10 cellular contexts compared by ENCODE assay signal in genomic region chr16:4937782-4938682, GRCh38. TPM values are rescaled to one million over a fixed set of nuclear protein-coding genes. Genes with fewer than 3 reads are reported as not detected.
DNase-seq lines count a peak whose midpoint lies in the region; ATAC-seq and TF ChIP-seq lines count a peak whose summit lies in the region.
"Had no signal": no experiment of that assay in that cellular context is flagged by ENCODE, and none has a peak within 500 bp of the region (broad histone marks: within the 10 kb centered on the region; RNA-seq: fewer than 3 reads in every experiment).

No MANE protein-coding gene starts in this region.

- H3K4me3 ChIP-seq in H7 (ENCODE audit: insufficient read depth, low read depth, low read length): peak overlapping the region; percentile 36; the same call in 1 of the 2 replicates
- peak overlapping the region; percentile 43 for H3K4me3 ChIP-seq in trophoblast cell (ENCODE audit: low read depth, low read length)

- POLR2A ChIA-PET in T-cell (lab: Charles Lee): no interaction called here

- H3K4ac ChIP-seq in trophoblast cell (ENCODE audit: low read depth, low read length): no peak overlapping the region

- H3K27ac Mint-ChIP-seq in T-cell: peak overlapping the region in 1 of 2 donors; percentile 19
- H3K27ac Mint-ChIP-seq in glutamatergic neuron (ENCODE audit: unreplicated experiment): no peak overlapping the region

- no peak overlapping the region for H2AK5ac ChIP-seq in trophoblast cell (ENCODE audit: low read length)

- peak overlapping the region; percentile 61 for H3K4me2 ChIP-seq in trophoblast cell (ENCODE audit: low read length)

- H3K9me3 ChIP-seq in trophoblast cell (ENCODE audit: insufficient read depth, low read depth, low read length): no peaks in the 10 kb centered on the region

- peaks cover 8% of the 10 kb centered on the region for H3K79me1 ChIP-seq in trophoblast cell (ENCODE audit: low read length)

- H3K4me1 Mint-ChIP-seq in T-cell (peaks cover 4 to 13% (median 4%) of the 10 kb centered on the region in 3 donors), glutamatergic neuron (ENCODE audit: low read depth, unreplicated experiment) (peaks cover 7% of the 10 kb centered on the region)

- CTCF ChIA-PET in T-cell (lab: Charles Lee): interaction anchor here (0.5 kb wide), 2 partner anchors 12 to 193 kb away, joined by 3 to 6 read pairs; no protein-coding TSS in a partner anchor

- WGBS in trophoblast cell (ENCODE audit: extremely low coverage, insufficient coverage, insufficient read length): no CpG with 5 or more reads among the region's 16 CpGs

- no peak overlapping the region for H2AFZ ChIP-seq in trophoblast cell (ENCODE audit: insufficient read depth, low read length, poor library complexity)

- H2BK120ac ChIP-seq in trophoblast cell (ENCODE audit: insufficient read depth, low read length, poor library complexity): no peak overlapping the region

- no peak overlapping the region for H3K27ac ChIP-seq in trophoblast cell (ENCODE audit: low read depth, low read length)

- H3K4me3 Mint-ChIP-seq in T-cell (peak overlapping the region; percentile 13 to 66 (median 54)), glutamatergic neuron (ENCODE audit: unreplicated experiment) (peak overlapping the region; percentile 64)

- H4K91ac ChIP-seq in trophoblast cell (ENCODE audit: low read depth, low read length): peak overlapping the region; percentile 56

- H3K4me1 ChIP-seq in trophoblast cell (ENCODE audit: control insufficient read depth in 1 of 2, insufficient read depth in 2 of 2, low read length in 2 of 2): peaks cover 5 to 13% of the 10 kb centered on the region in 2 experiments

- TF ChIP-seq CTCF in glutamatergic neuron (IDR thresholded peaks at IDR 0.05; ENCODE audit: partially characterized antibody, unreplicated experiment): no peak

- no peak overlapping the region for H2BK5ac ChIP-seq in trophoblast cell (ENCODE audit: low read depth, low read length, poor library complexity)

- H3K14ac ChIP-seq in trophoblast cell (ENCODE audit: low read length): no peak overlapping the region

- no peak overlapping the region for H3K23ac ChIP-seq in trophoblast cell (ENCODE audit: low read length)

- ATAC-seq in T-cell (replicated peaks in 1 of 4) (no peak), GM21737 (IDR thresholded peaks at IDR 0.05; ENCODE audit: unreplicated experiment) (no peak)

- no peak overlapping the region for H4K12ac ChIP-seq in trophoblast cell (ENCODE audit: low read depth, low read length)

- H3K79me2 ChIP-seq in trophoblast cell (ENCODE audit: control insufficient read depth, insufficient read depth, low read length, poor library complexity): no peaks in the 10 kb centered on the region

- H2BK12ac ChIP-seq in trophoblast cell (ENCODE audit: low read length): no peak overlapping the region

- H3K36me3 ChIP-seq in H7 (replicated peaks; ENCODE audit: control insufficient read depth, insufficient read depth, low read length) (no peaks in the 10 kb centered on the region), trophoblast cell (ENCODE audit: control insufficient read depth in 1 of 2, insufficient read depth in 2 of 2, low read length in 2 of 2) (no peaks in the 10 kb centered on the region)

- H3K27me3 Mint-ChIP-seq in T-cell (peaks cover 31 to 53% of the 10 kb centered on the region in 2 donors), glutamatergic neuron (ENCODE audit: unreplicated experiment) (peaks cover 11% of the 10 kb centered on the region)

- H3K36me3 Mint-ChIP-seq in T-cell: no peaks in the 10 kb centered on the region
- H3K36me3 Mint-ChIP-seq in glutamatergic neuron (ENCODE audit: unreplicated experiment): no peaks in the 10 kb centered on the region

- peak overlapping the region; percentile 95 for H4K8ac ChIP-seq in trophoblast cell (ENCODE audit: low read depth, low read length)

- no peak overlapping the region for H3K18ac ChIP-seq in trophoblast cell (ENCODE audit: low read length)

- peaks cover 3% of the 10 kb centered on the region for H3K27me3 ChIP-seq in H7 (ENCODE audit: control insufficient read depth, insufficient read depth, low read length)
- no peaks in the 10 kb centered on the region for H3K27me3 ChIP-seq in trophoblast cell (ENCODE audit: insufficient read depth, low read length)

- H3K9me3 Mint-ChIP-seq in T-cell (no peaks in the 10 kb centered on the region), glutamatergic neuron (ENCODE audit: unreplicated experiment) (peaks cover 2% of the 10 kb centered on the region)

- no peak overlapping the region for H3K9ac ChIP-seq in trophoblast cell (ENCODE audit: low read length)

- no peak for DNase-seq in H7
- no peak for DNase-seq in T-cell
- DNase-seq in glutamatergic neuron: no peak
- no peak for DNase-seq in trophoblast cell
- DNase-seq in occipital lobe (lab: John Stamatoyannopoulos, UW): no peak
- DNase-seq in NCI-H1105 treated with DMSO at 0.1 percent for 48 hours (lab: John Stamatoyannopoulos, UW): no peak
- DNase-seq in iPS-NIHi7 (ENCODE audit: extremely low spot score): no peak
- DNase-seq: foreskin melanocyte, NCI-H187 treated with DMSO at 0.1 percent for 48 hours had no signal

RNA-seq across cellular contexts. Expression of gene PPL, which starts 1.1 kb away (rescaled TPM):
- total RNA-seq in H7 (2014; rRNA removed; shearing (Covaris generic)): 9.2 and 10.2 TPM in 2 replicates
- under 1 TPM in 3 of 5 donors, not detected in 2; 0.10 to 0.32 (median 0.12) TPM for total RNA-seq in T-cell
- total RNA-seq in glutamatergic neuron (ENCODE audit: unreplicated experiment): 4.7 TPM
- polyA plus RNA-seq in trophoblast cell (2013): 10.3 and 10.5 TPM in 2 replicates
- 0.31 TPM for total RNA-seq in occipital lobe

RNA-seq across cellular contexts. Expression of gene SEC14L5, which starts 20.1 kb away (rescaled TPM):
- total RNA-seq in H7 (2014; rRNA removed; shearing (Covaris generic)): 2.1 and 2.4 TPM in 2 replicates
- under 1 TPM in 1 of 5 donors, not detected in 4; 0.05 TPM for total RNA-seq in T-cell
- 3.1 TPM for total RNA-seq in glutamatergic neuron (ENCODE audit: unreplicated experiment)
- polyA plus RNA-seq in trophoblast cell (2013): 0.01 and 0.03 TPM in 2 replicates
- total RNA-seq in occipital lobe: 0.47 TPM
